ENCODE assay signal across 8 cellular contexts in the genomic region with DNA sequence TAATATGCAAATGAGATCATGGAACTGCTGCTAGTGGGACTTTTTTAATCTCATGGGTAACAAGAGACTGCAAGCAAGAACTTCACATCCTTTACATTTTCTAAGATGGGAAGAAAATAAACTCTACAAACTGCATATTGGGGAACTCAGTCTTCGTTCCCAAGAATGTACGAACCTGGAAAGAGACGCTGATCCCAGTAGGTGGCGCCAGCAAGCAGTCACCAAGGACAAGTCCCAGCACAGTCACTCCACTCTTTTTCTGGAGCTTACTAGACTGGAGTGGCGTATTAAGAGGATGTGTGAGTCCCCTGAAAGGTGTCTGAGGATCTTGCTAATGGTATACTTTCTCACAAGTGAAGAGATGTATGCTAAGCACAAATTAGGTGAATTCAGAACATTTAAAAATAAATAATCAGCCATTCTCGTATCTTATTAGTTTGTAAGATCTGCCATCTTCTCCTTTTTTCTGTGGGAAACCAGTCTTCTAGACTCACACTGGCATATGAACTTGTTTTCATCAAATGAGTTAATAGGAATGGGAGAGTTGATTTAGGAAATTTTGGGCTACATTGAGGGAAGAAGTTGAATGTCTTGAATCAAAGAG. TPM values are rescaled to one million over a fixed set of nuclear protein-coding genes. Genes with fewer than 3 reads are reported as not detected.
DNase-seq lines count a peak whose midpoint lies in the region; ATAC-seq, FAIRE-seq and TF ChIP-seq lines count a peak whose summit lies in the region.

No MANE protein-coding gene starts in this region.

- WGBS in small intestine, 3 donors = 11 to 18% (median 15%) methylated on average over 6 of the region's 6 CpGs

- peaks cover 4% of the 10 kb centered on the region for H3K4me1 Mint-ChIP-seq in activated naive CD8-positive, alpha-beta T cell treated with anti-CD3 and anti-CD28 coated beads, Interleukin-2, amount 10 ng/mL, durations not matched to agents 7 days and 5 days

- H3K36me3 ChIP-seq in right atrium auricular region (no peaks in the 10 kb centered on the region), small intestine (ENCODE audit: control insufficient read depth in 2 of 2, insufficient read depth in 2 of 2, low read length in 2 of 2) (no peaks in the 10 kb centered on the region)

- no peaks in the 10 kb centered on the region for H3K4me1 ChIP-seq in right atrium auricular region
- no peaks in the 10 kb centered on the region for H3K4me1 ChIP-seq in small intestine (ENCODE audit: control insufficient read depth in 2 of 2, insufficient read depth in 1 of 2, low read depth in 1 of 2, low read length in 1 of 2)

- H3K4me3 ChIP-seq in right atrium auricular region (no peak overlapping the region), small intestine (ENCODE audit: low read depth in 1 of 2, low read length in 2 of 2) (no peak overlapping the region)

- H3K27ac ChIP-seq in right atrium auricular region (no peak overlapping the region), small intestine (ENCODE audit: low read depth in 1 of 2, low read length in 1 of 2) (no peak overlapping the region)

- POLR2A ChIA-PET in activated naive CD8-positive, alpha-beta T cell treated with anti-CD3 and anti-CD28 coated beads, Interleukin-2, amount 10 ng/mL, durations not matched to agents 7 days and 5 days (lab: Charles Lee) = no interaction called here

- H3K27me3 ChIP-seq in right atrium auricular region (no peaks in the 10 kb centered on the region), small intestine (ENCODE audit: control insufficient read depth in 2 of 2, insufficient read depth in 2 of 2, low read length in 2 of 2) (no peaks in the 10 kb centered on the region)

- no peaks in the 10 kb centered on the region for H3K36me3 Mint-ChIP-seq in activated naive CD8-positive, alpha-beta T cell treated with anti-CD3 and anti-CD28 coated beads, Interleukin-2, amount 10 ng/mL, durations not matched to agents 7 days and 5 days

- no peak overlapping the region for H3K27ac Mint-ChIP-seq in activated naive CD8-positive, alpha-beta T cell treated with anti-CD3 and anti-CD28 coated beads, Interleukin-2, amount 10 ng/mL, durations not matched to agents 7 days and 5 days

- TF ChIP-seq CTCF in AG09319 (IDR thresholded peaks at IDR 0.05; ENCODE audit: low read depth, low read length) (peak; percentile 94), right atrium auricular region (IDR thresholded peaks at IDR 0.05) (peak; percentile 50 to 65)

- H3K9me3 Mint-ChIP-seq in activated naive CD8-positive, alpha-beta T cell treated with anti-CD3 and anti-CD28 coated beads, Interleukin-2, amount 10 ng/mL, durations not matched to agents 7 days and 5 days = no peaks in the 10 kb centered on the region

- DNase-seq in AG09319 (ENCODE audit: extremely low read depth, low read depth) (no peak), LoVo (ENCODE audit: low spot score) (peak; percentile 59), RCC 7860 (ENCODE audit: low spot score) (peak; percentile 18), right atrium auricular region (ENCODE audit: low spot score) (peak; percentile 67), small intestine (peak; percentile 60)
- peak; percentile 45 for DNase-seq in activated naive CD8-positive, alpha-beta T cell treated with anti-CD3 and anti-CD28 coated beads, Interleukin-2, amount 10 ng/mL, durations not matched to agents 7 days and 5 days

- H3K27me3 Mint-ChIP-seq in activated naive CD8-positive, alpha-beta T cell treated with anti-CD3 and anti-CD28 coated beads, Interleukin-2, amount 10 ng/mL, durations not matched to agents 7 days and 5 days = peaks cover 13% of the 10 kb centered on the region

- no peaks in the 10 kb centered on the region for H3K9me3 ChIP-seq in right atrium auricular region
- no peaks in the 10 kb centered on the region for H3K9me3 ChIP-seq in small intestine (ENCODE audit: control insufficient read depth, low read depth)

- ATAC-seq in GM18870 (IDR thresholded peaks at IDR 0.05; ENCODE audit: unreplicated experiment) (peak; percentile 42), GM19467 (IDR thresholded peaks at IDR 0.05; ENCODE audit: unreplicated experiment) (no peak)
- no peak for ATAC-seq in activated naive CD8-positive, alpha-beta T cell treated with anti-CD3 and anti-CD28 coated beads, Interleukin-2, amount 10 ng/mL, durations not matched to agents 7 days and 5 days (ENCODE audit: low read depth)

- FAIRE-seq in RCC 7860 (lab: Jason Lieb, UNC) (no peak), small intestine (lab: Jason Lieb, UNC) (no peak)

- no peak overlapping the region for H3K4me3 Mint-ChIP-seq in activated naive CD8-positive, alpha-beta T cell treated with anti-CD3 and anti-CD28 coated beads, Interleukin-2, amount 10 ng/mL, durations not matched to agents 7 days and 5 days

RNA-seq across cellular contexts. Expression of gene PUM3, which starts 16.0 kb away (rescaled TPM):
- total RNA-seq in activated naive CD8-positive, alpha-beta T cell treated with anti-CD3 and anti-CD28 coated beads, Interleukin-2, amount 10 ng/mL, durations not matched to agents 7 days and 5 days = 10 to 100 TPM; 44.8 to 45.6 TPM
- total RNA-seq in right atrium auricular region = 10 to 100 TPM; 13.5 to 14.3 TPM
- polyA plus RNA-seq in small intestine = 10 to 100 TPM in 2 of 3 donors, 1 to 10 TPM in 1; 9.5 to 30.5 (median 15.2) TPM
